ENCODE assay signal across 8 cellular contexts in genomic region chr15:84982301-84982920, GRCh38. TPM values are rescaled to one million over a fixed set of nuclear protein-coding genes. Genes with fewer than 3 reads are reported as not detected.
DNase-seq lines count a peak whose midpoint lies in the region; ATAC-seq, FAIRE-seq and TF ChIP-seq lines count a peak whose summit lies in the region.

No MANE protein-coding gene starts in this region.

- no peak for FAIRE-seq in urothelium cell line (lab: Jason Lieb, UNC)

- intact Hi-C loops in activated CD4-positive, alpha-beta memory T cell treated with anti-CD3 and anti-CD28 coated beads for 36 hours (cut with micrococcal nuclease) = loop anchor here (1.0 to 10.0 kb wide), 8 partner anchors 10 to 815 kb away; partner anchors contain the start of genes AKAP13 and ZNF592
- intact Hi-C loops in mucosa of descending colon (cut with DNase I, micrococcal nuclease) = no loop called here

- H3K9me3 ChIP-seq in mucosa of descending colon = no peaks in the 10 kb centered on the region

- no peaks in the 10 kb centered on the region for H3K9me3 Mint-ChIP-seq in activated CD4-positive, alpha-beta memory T cell treated with anti-CD3 and anti-CD28 coated beads for 36 hours

- peak; percentile 1 for ATAC-seq in HG03520 (IDR thresholded peaks at IDR 0.05; ENCODE audit: unreplicated experiment)
- ATAC-seq in mucosa of descending colon = peak; percentile 8
- no peak for ATAC-seq in GM21390 (IDR thresholded peaks at IDR 0.05; ENCODE audit: unreplicated experiment)

- no peaks in the 10 kb centered on the region for H3K27me3 Mint-ChIP-seq in activated CD4-positive, alpha-beta memory T cell treated with anti-CD3 and anti-CD28 coated beads for 36 hours

- H3K4me3 ChIP-seq in mucosa of descending colon = peak overlapping the region; percentile 97

- H3K4me1 ChIP-seq in mucosa of descending colon (ENCODE audit: low read depth) = peaks cover 28% of the 10 kb centered on the region

- H3K4me1 Mint-ChIP-seq in activated CD4-positive, alpha-beta memory T cell treated with anti-CD3 and anti-CD28 coated beads for 36 hours (ENCODE audit: low read depth) = peaks cover 46% of the 10 kb centered on the region

- POLR2A ChIA-PET in activated CD4-positive, alpha-beta memory T cell treated with anti-CD3 and anti-CD28 coated beads for 36 hours (lab: Charles Lee) = interaction anchor here (0.5 to 3.9 kb wide), 2 partner anchors 9 to 246 kb away, joined by 3 to 21 read pairs; no protein-coding TSS in a partner anchor

- no peaks in the 10 kb centered on the region for H3K36me3 ChIP-seq in mucosa of descending colon (ENCODE audit: low read depth)

- DNase-seq in activated CD4-positive, alpha-beta memory T cell treated with anti-CD3 and anti-CD28 coated beads for 36 hours = peak; percentile 79
- peak; percentile 39 for DNase-seq in effector CD8-positive, alpha-beta T cell (lab: John Stamatoyannopoulos, UW)
- peak; percentile 67 to 78 (median 78) for DNase-seq in mucosa of descending colon
- DNase-seq in stimulated activated CD8-positive, alpha-beta memory T cell treated with anti-CD3 and anti-CD28 coated beads, Interleukin-7, amount 100 ng/mL, for 4 hours (ENCODE audit: low read depth in 2 of 2) = peak; percentile 31 to 41
- DNase-seq in urothelium cell line (ENCODE audit: low spot score) = no peak

- TF ChIP-seq CTCF in C4-2B (conservative IDR thresholded peaks at IDR 0.05) = no peak
- TF ChIP-seq CTCF in mucosa of descending colon (IDR thresholded peaks at IDR 0.05) = no peak

- H3K27ac Mint-ChIP-seq in activated CD4-positive, alpha-beta memory T cell treated with anti-CD3 and anti-CD28 coated beads for 36 hours = peak overlapping the region; percentile 93

- H3K27ac ChIP-seq in C4-2B = peak overlapping the region; percentile 80

- CTCF ChIA-PET in activated CD4-positive, alpha-beta memory T cell treated with anti-CD3 and anti-CD28 coated beads for 36 hours (lab: Charles Lee) = no interaction called here

- peak overlapping the region; percentile 96 for H3K4me3 Mint-ChIP-seq in activated CD4-positive, alpha-beta memory T cell treated with anti-CD3 and anti-CD28 coated beads for 36 hours

- peaks cover 2% of the 10 kb centered on the region for H3K36me3 Mint-ChIP-seq in activated CD4-positive, alpha-beta memory T cell treated with anti-CD3 and anti-CD28 coated beads for 36 hours

RNA-seq across cellular contexts. Expression of gene PDE8A, which starts 0.8 kb away (rescaled TPM):
- total RNA-seq in activated CD4-positive, alpha-beta memory T cell treated with anti-CD3 and anti-CD28 coated beads for 36 hours = 10 to 100 TPM; 20.8 to 21.2 TPM
- 100 to 1,000 TPM in 1 of 3 donors, 10 to 100 TPM in 2; 79.7 to 117 (median 98.3) TPM for total RNA-seq in mucosa of descending colon
